Comparison of ENCODE assay signal across 9 cellular contexts in genomic region chr15:78638658-78639314, GRCh38. TPM values are rescaled to one million over a fixed set of nuclear protein-coding genes. Genes with fewer than 3 reads are reported as not detected.
DNase-seq lines count a peak whose midpoint lies in the region; ATAC-seq and TF ChIP-seq lines count a peak whose summit lies in the region.
"Had no signal": no experiment of that assay in that cellular context is flagged by ENCODE, and none has a peak within 500 bp of the region (broad histone marks: within the 10 kb centered on the region; RNA-seq: fewer than 3 reads in every experiment).

No MANE protein-coding gene starts in this region.

- H2BK5ac ChIP-seq in mesendoderm (ENCODE audit: low read length), result no peak overlapping the region

- H3K9ac ChIP-seq in mesendoderm (ENCODE audit: low read length), result no peak overlapping the region

- H3K4me3 Mint-ChIP-seq in T-helper 2 cell treated with Interferon-gamma antibody and Interleukin-4, amounts not matched to agents 5 μg/mL and 100 μg/mL, for 36 hours, result no peak overlapping the region
- H3K4me3 Mint-ChIP-seq: central memory CD8-positive, alpha-beta T cell had no signal

- H3K79me1 ChIP-seq in mesendoderm (ENCODE audit: low read length), result no peaks in the 10 kb centered on the region

- H3K79me2 ChIP-seq in mesendoderm (ENCODE audit: control insufficient read depth, insufficient read depth, low read length), result no peaks in the 10 kb centered on the region

- no peak overlapping the region for H3K27ac Mint-ChIP-seq in T-helper 2 cell treated with Interferon-gamma antibody and Interleukin-4, amounts not matched to agents 5 μg/mL and 100 μg/mL, for 36 hours

- no peaks in the 10 kb centered on the region for H3K27me3 ChIP-seq in mesendoderm (ENCODE audit: insufficient read depth, low read length, poor library complexity)
- H3K27me3 ChIP-seq in thoracic aorta (replicated peaks; ENCODE audit: insufficient read depth), result no peaks in the 10 kb centered on the region

- H3K4ac ChIP-seq in mesendoderm (ENCODE audit: low read depth, low read length), result no peak overlapping the region

- no peak overlapping the region for H2AK5ac ChIP-seq in mesendoderm (ENCODE audit: low read length)

- H3K4me3 ChIP-seq in mesendoderm (ENCODE audit: low read length), result no peak overlapping the region
- H3K4me3 ChIP-seq in thoracic aorta, result no peak overlapping the region

- no peak overlapping the region for H2BK120ac ChIP-seq in mesendoderm (ENCODE audit: low read depth, low read length)

- no peak overlapping the region for H3K56ac ChIP-seq in mesendoderm (ENCODE audit: low read length)

- no peaks in the 10 kb centered on the region for H3K9me3 Mint-ChIP-seq in T-helper 2 cell treated with Interferon-gamma antibody and Interleukin-4, amounts not matched to agents 5 μg/mL and 100 μg/mL, for 36 hours

- H3K36me3 Mint-ChIP-seq in T-helper 2 cell treated with Interferon-gamma antibody and Interleukin-4, amounts not matched to agents 5 μg/mL and 100 μg/mL, for 36 hours (ENCODE audit: low read depth), result no peaks in the 10 kb centered on the region

- no peak overlapping the region for H3K23ac ChIP-seq in mesendoderm (ENCODE audit: low read length)

- DNase-seq in T-helper 2 cell treated with Interferon-gamma antibody and Interleukin-4, amounts not matched to agents 5 μg/mL and 100 μg/mL, for 36 hours (ENCODE audit: low spot score), result peak; percentile 27
- DNase-seq in T-helper 2 cell (no peak), NCI-H1092 treated with DMSO at 0.1 percent for 48 hours (lab: John Stamatoyannopoulos, UW) (peak; percentile 40), T-helper 9 cell (peak; percentile 18), dermis microvascular lymphatic vessel endothelial cell (ENCODE audit: low read depth in 2 of 2) (peak; percentile 24 to 58), mesendoderm (peak; percentile 84), thoracic aorta (ENCODE audit: low spot score) (no peak)

- peak; percentile 51 for TF ChIP-seq CTCF in thoracic aorta (IDR thresholded peaks at IDR 0.05)

- no peaks in the 10 kb centered on the region for H3K36me3 ChIP-seq in mesendoderm (ENCODE audit: control insufficient read depth, insufficient read depth, low read length)
- H3K36me3 ChIP-seq in thoracic aorta, result no peaks in the 10 kb centered on the region

- H4K5ac ChIP-seq in mesendoderm (ENCODE audit: low read length), result no peak overlapping the region

- no peak overlapping the region for H3K4me2 ChIP-seq in mesendoderm (ENCODE audit: low read length)

- no CpG with 5 or more reads among the region's 4 CpGs for WGBS in mesendoderm (ENCODE audit: extremely low coverage, insufficient coverage, low lambda C conversion rate)

- H3K27me3 Mint-ChIP-seq in T-helper 2 cell treated with Interferon-gamma antibody and Interleukin-4, amounts not matched to agents 5 μg/mL and 100 μg/mL, for 36 hours (ENCODE audit: low read depth), result peaks cover 23% of the 10 kb centered on the region

- H3K27ac ChIP-seq in mesendoderm (ENCODE audit: low read depth, low read length) (no peak overlapping the region), thoracic aorta (no peak overlapping the region)

- H4K8ac ChIP-seq in mesendoderm (ENCODE audit: low read depth, low read length), result no peak overlapping the region

- H3K18ac ChIP-seq in mesendoderm (ENCODE audit: low read length), result no peak overlapping the region

- H3K9me3 ChIP-seq in thoracic aorta, result no peaks in the 10 kb centered on the region

- H3K4me1 Mint-ChIP-seq in T-helper 2 cell treated with Interferon-gamma antibody and Interleukin-4, amounts not matched to agents 5 μg/mL and 100 μg/mL, for 36 hours (ENCODE audit: low read depth), result peaks cover 10% of the 10 kb centered on the region

- H3K4me1 ChIP-seq in mesendoderm (ENCODE audit: control insufficient read depth, low read depth, low read length) (peaks cover 2% of the 10 kb centered on the region), thoracic aorta (ENCODE audit: control insufficient read depth in 1 of 2, low read depth in 2 of 2) (peaks cover 9 to 10% of the 10 kb centered on the region in 2 donors)

- H2BK15ac ChIP-seq in mesendoderm (replicated peaks; ENCODE audit: low read depth), result no peak overlapping the region

- ATAC-seq in thoracic aorta (ENCODE audit: insufficient number of reproducible peaks, low FRiP score, low read depth) (no peak), GM18517 (IDR thresholded peaks at IDR 0.05; ENCODE audit: unreplicated experiment) (no peak)

RNA-seq across cellular contexts. Expression of gene CHRNB4, which starts 2.2 kb away (rescaled TPM):
- total RNA-seq in dermis microvascular lymphatic vessel endothelial cell (not detected in 2 replicates), thoracic aorta (not detected)
- polyA plus RNA-seq in mesendoderm (2013, experiment 1 of 2), result 0.45 TPM
- 0.52 TPM for polyA plus RNA-seq in mesendoderm (2013, experiment 2 of 2)

RNA-seq across cellular contexts. Expression of gene CHRNA3, which starts 18.0 kb away (rescaled TPM):
- total RNA-seq in dermis microvascular lymphatic vessel endothelial cell (under 0.01 TPM in 1 of 2 replicates, not detected in the other), thoracic aorta (not detected)
- polyA plus RNA-seq in mesendoderm (2013, experiment 1 of 2), result 0.76 TPM
- 1.0 TPM for polyA plus RNA-seq in mesendoderm (2013, experiment 2 of 2)

Comparison
In these comparisons a context has a peak if more than half of its experiments do, and no peak if none do; other contexts are left out.
1. DNase-seq: peak in T-helper 2 cell treated with Interferon-gamma antibody and Interleukin-4, amounts not matched to agents 5 μg/mL and 100 μg/mL, for 36 hours (single experiment), NCI-H1092 treated with DMSO at 0.1 percent for 48 hours (single experiment), T-helper 9 cell (single experiment), dermis microvascular lymphatic vessel endothelial cell (2 of 2) and mesendoderm (single experiment); none in T-helper 2 cell (0 of 5) and thoracic aorta (single experiment).